Comparison of ENCODE assay signal across 26 cellular contexts in the genomic region with DNA sequence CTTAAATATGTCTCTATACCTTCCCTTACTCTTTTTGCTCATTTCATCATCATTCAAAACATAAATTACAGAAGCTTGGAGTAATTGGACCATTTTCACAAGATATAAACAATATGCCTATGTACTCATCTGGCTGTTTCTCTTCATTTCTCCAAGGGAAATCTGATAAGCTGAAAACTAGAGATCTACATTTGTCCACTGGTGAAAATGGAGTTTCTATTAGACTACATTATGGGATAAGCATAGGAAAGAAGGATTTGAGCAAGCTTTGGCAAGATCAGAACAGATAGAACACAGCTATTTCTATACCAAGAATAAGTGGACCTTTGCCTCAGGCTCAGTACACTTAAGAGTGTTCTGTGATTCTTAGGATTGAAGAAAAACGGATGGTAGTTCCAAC.
"Had no signal": no experiment of that assay in that cellular context is flagged by ENCODE, and none has a peak within 500 bp of the region (broad histone marks: within the 10 kb centered on the region; RNA-seq: fewer than 3 reads in every experiment).

No MANE protein-coding gene starts in this region.

- ATAC-seq: stimulated activated effector memory CD8-positive, alpha-beta T cell treated with anti-CD3 and anti-CD28 coated beads, Interleukin-12 subunit alpha, Interleukin-12 subunit beta, amount 100 ng/mL, for 72 hours; stimulated activated memory B cell treated with anti-CD40 and anti-IgM and Interleukin-4, amounts not matched to agents 10 μg/mL and 1 μg/mL and 100 μg/mL, for 72 hours; stimulated activated naive B cell treated with anti-CD40 and anti-IgM and Interleukin-4, amounts not matched to agents 10 μg/mL and 1 μg/mL and 100 μg/mL, for 72 hours; stimulated activated naive CD8-positive, alpha-beta T cell treated with anti-CD3 and anti-CD28 coated beads, Interleukin-15, amount 100 ng/mL, for 72 hours; stimulated activated naive CD8-positive, alpha-beta T cell treated with anti-CD3 and anti-CD28 coated beads, Interleukin-15, Interleukin-2, amounts not matched to agents 100 U/mL and 50 U/mL, for 24 hours; upper lobe of right lung had no signal

- H3K36me3 ChIP-seq: stomach, suprapubic skin, thoracic aorta, thyroid gland, tibial artery, tibial nerve, transverse colon, upper lobe of left lung, upper lobe of right lung, uterus, vagina had no signal

- H3K9me3 ChIP-seq: stomach, suprapubic skin, testis, thoracic aorta, thyroid gland, tibial artery, tibial nerve, transverse colon, upper lobe of left lung, upper lobe of right lung, uterus, vagina had no signal

- H3K27me3 ChIP-seq: stomach, suprapubic skin, testis, thyroid gland, tibial artery, tibial nerve, transverse colon, upper lobe of left lung, upper lobe of right lung, uterus, vagina had no signal

- H3K27ac ChIP-seq: stomach, suprapubic skin, testis, thoracic aorta, thyroid gland, tibial artery, tibial nerve, transverse colon, upper lobe of left lung, upper lobe of right lung, uterus, vagina had no signal

- H3K4me1 ChIP-seq: stomach, suprapubic skin, testis, thyroid gland, tibial artery, tibial nerve, upper lobe of left lung, upper lobe of right lung, uterus, vagina had no signal

- H3K4me3 ChIP-seq: stomach, suprapubic skin, testis, thoracic aorta, thyroid gland, tibial artery, tibial nerve, transverse colon, upper lobe of left lung, upper lobe of right lung, uterus, vagina had no signal

- DNase-seq: stimulated activated CD4-positive, alpha-beta T cell treated with anti-CD3 and anti-CD28 coated beads, Interleukin-2, amount 100 ng/mL, for 48 hours; stimulated activated CD4-positive, alpha-beta T cell treated with anti-CD3 and anti-CD28 coated beads, Interleukin-4, amount 100 ng/mL, for 1 hour; stimulated activated CD4-positive, alpha-beta T cell treated with anti-CD3 and anti-CD28 coated beads, Interleukin-4, amount 100 ng/mL, for 24 hours; stimulated activated CD4-positive, alpha-beta T cell treated with anti-CD3 and anti-CD28 coated beads, Interleukin-4, amount 100 ng/mL, for 4 hours; stimulated activated CD8-positive, alpha-beta memory T cell treated with anti-CD3 and anti-CD28 coated beads, Interleukin-4, amount 100 ng/mL, for 48 hours; stimulated activated naive B cell treated with anti-CD40 and anti-IgM and Interleukin-4, amounts not matched to agents 10 μg/mL and 1 μg/mL and 100 μg/mL, for 72 hours; stimulated activated naive CD4-positive, alpha-beta T cell; stimulated activated naive CD4-positive, alpha-beta T cell treated with Interleukin-2 at 50 U/mL for 16 hours; stimulated activated naive CD8-positive, alpha-beta T cell treated with anti-CD3 and anti-CD28 coated beads, Interleukin-15, amount 100 ng/mL, for 72 hours; stimulated activated naive CD8-positive, alpha-beta T cell treated with anti-CD3 and anti-CD28 coated beads, Interleukin-15, Interleukin-2, amounts not matched to agents 100 U/mL and 50 U/mL, for 24 hours; stomach; substantia nigra; testis; thyroid gland; tibial artery; transverse colon; trophoblast cell; upper lobe of left lung; upper lobe of right lung; uterus had no signal
